Comparison of ENCODE assay signal across 24 cellular contexts in genomic region chr3:13634151-13634550, GRCh38.
DNase-seq lines count a peak whose midpoint lies in the region; ATAC-seq, FAIRE-seq and TF ChIP-seq lines count a peak whose summit lies in the region.
"Had no signal": no experiment of that assay in that cellular context is flagged by ENCODE, and none has a peak within 500 bp of the region (broad histone marks: within the 10 kb centered on the region; RNA-seq: fewer than 3 reads in every experiment).

No MANE protein-coding gene starts in this region.

- H2BK15ac ChIP-seq in H9 (ENCODE audit: low read depth, low read length) (no peak overlapping the region), H1 (ENCODE audit: low read length) (no peak overlapping the region), neuronal stem cell (ENCODE audit: low read length) (peak overlapping the region; percentile 40)

- TF ChIP-seq EP300 in H1 (IDR thresholded peaks at IDR 0.05; ENCODE audit: borderline replicate concordance in 1 of 2, low read depth in 2 of 2, low read length in 2 of 2) = no peak

- H4K91ac ChIP-seq in H9 (ENCODE audit: insufficient read length, low read depth, low read length) (no peak overlapping the region), H1 (replicated peaks; ENCODE audit: insufficient read length, low read length) (no peak overlapping the region), neuronal stem cell (ENCODE audit: low read depth, low read length, poor library complexity) (peak overlapping the region; percentile 34)

- no peak overlapping the region for H3T11ph ChIP-seq in H9 (ENCODE audit: low read length)

- no peaks in the 10 kb centered on the region for H3K23me2 ChIP-seq in H9 (ENCODE audit: insufficient read length, low read depth, low read length, poor library complexity, severe bottlenecking)
- H3K23me2 ChIP-seq in H1 (ENCODE audit: low read depth, low read length) = no peaks in the 10 kb centered on the region

- no peak for DNase-seq in H9
- no peak for DNase-seq in H1 (ENCODE audit: low read depth in 1 of 2, low spot score in 2 of 2)
- no peak for DNase-seq in neuronal stem cell (ENCODE audit: low spot score)
- no peak for DNase-seq in UCSD-AML1 (lab: John Stamatoyannopoulos, UW; ENCODE audit: unreplicated experiment)
- DNase-seq: 8988T; ACHN; BE2C; Caco-2; Calu3; CD4-positive, alpha-beta T cell; CD8-positive, alpha-beta T cell; DMS79 treated with DMSO at 0.1 percent for 48 hours; GF-D8 had no signal

- CTCF ChIA-PET in H1 (lab: Charles Lee; ENCODE audit: partially characterized antibody) = interaction anchor here (0.9 to 12.6 kb wide), 9 partner anchors 13 to 139 kb away, joined by 3 to 165 read pairs (median 4); no protein-coding TSS in a partner anchor

- ATAC-seq in GM19467 (IDR thresholded peaks at IDR 0.05; ENCODE audit: unreplicated experiment) (no peak), GM21786 (IDR thresholded peaks at IDR 0.05; ENCODE audit: unreplicated experiment) (no peak), HG03095 (IDR thresholded peaks at IDR 0.05; ENCODE audit: unreplicated experiment) (no peak)
- ATAC-seq: CD8-positive, alpha-beta T cell had no signal

- no peak for TF ChIP-seq POLR2A in H1 (IDR thresholded peaks at IDR 0.05; ENCODE audit: control extremely low read depth in 1 of 2, low read depth in 2 of 2, low read length in 2 of 2)

- no peak overlapping the region for H3K27ac Mint-ChIP-seq in H9
- H3K27ac Mint-ChIP-seq: CD4-positive, alpha-beta T cell; CD8-positive, alpha-beta T cell had no signal

- no peaks in the 10 kb centered on the region for H3K79me2 ChIP-seq in H9 (ENCODE audit: insufficient read depth, low read length)
- no peaks in the 10 kb centered on the region for H3K79me2 ChIP-seq in H1 (ENCODE audit: control insufficient read depth in 1 of 2, insufficient read depth in 2 of 2, low read length in 2 of 2)

- H2BK20ac ChIP-seq in H9 (ENCODE audit: low read depth, low read length, poor library complexity, severe bottlenecking) = no peak overlapping the region
- H2BK20ac ChIP-seq in H1 (ENCODE audit: low read length) = no peak overlapping the region

- H4K8ac ChIP-seq in H9 (replicated peaks; ENCODE audit: insufficient read length, low read depth, low read length) (no peak overlapping the region), H1 (ENCODE audit: extremely low read depth, insufficient read depth, low read length) (0 out of 2 replicates have a peak overlapping the region, but pooled peaks have one; percentile 35), neuronal stem cell (ENCODE audit: low read depth, low read length) (no peak overlapping the region)

- H3K23ac ChIP-seq in H9 (ENCODE audit: insufficient read length, low read depth, low read length) (no peak overlapping the region), H1 (ENCODE audit: insufficient read length) (no peak overlapping the region), neuronal stem cell (ENCODE audit: low read depth, low read length, poor library complexity) (no peak overlapping the region)

- H2BK12ac ChIP-seq in H9 (ENCODE audit: insufficient read length, low read depth, low read length) (no peak overlapping the region), H1 (ENCODE audit: low read depth, low read length) (no peak overlapping the region), neuronal stem cell (ENCODE audit: low read length) (no peak overlapping the region)

- H3K18ac ChIP-seq in H9 (ENCODE audit: insufficient read length, low read depth, low read length) (no peak overlapping the region), H1 (ENCODE audit: extremely low read depth, low read length) (no peak overlapping the region), neuronal stem cell (ENCODE audit: low read length) (peak overlapping the region; percentile 90)

- no peak for TF ChIP-seq RAD21 in H1 (IDR thresholded peaks at IDR 0.05 in 1 of 2, conservative IDR thresholded peaks at IDR 0.05 in 1 of 2; ENCODE audit: low read depth in 2 of 2, low read length in 2 of 2)

- no peaks in the 10 kb centered on the region; the same call in 1 of the 2 replicates for H3K27me3 Mint-ChIP-seq in H9 (ENCODE audit: low read depth)
- H3K27me3 Mint-ChIP-seq: CD4-positive, alpha-beta T cell had no signal

- H3K36me3 ChIP-seq in BLaER1 (no peaks in the 10 kb centered on the region), H1 (ENCODE audit: control insufficient read depth in 2 of 4, insufficient read depth in 4 of 4, low read length in 3 of 4) (no peaks in the 10 kb centered on the region), neuronal stem cell (replicated peaks in 1 of 2; ENCODE audit: control insufficient read depth in 2 of 2, insufficient read depth in 2 of 2, low read length in 2 of 2) (no peaks in the 10 kb centered on the region)
- H3K36me3 ChIP-seq: BE2C; BLaER1 treated with 17β-estradiol and CSF1 and Interleukin-3, amounts not matched to agents 10 nM and 100 nM had no signal

- no peak overlapping the region for H2AK5ac ChIP-seq in H9 (ENCODE audit: insufficient read length, low read length)
- no peak overlapping the region for H2AK5ac ChIP-seq in H1 (ENCODE audit: low read depth, low read length)
- H2AK5ac ChIP-seq in neuronal stem cell (ENCODE audit: low read depth, low read length) = no peak overlapping the region

- POLR2A ChIA-PET in H1 (lab: Charles Lee; ENCODE audit: partially characterized antibody) = no interaction called here

- H3K4me3 ChIP-seq in BLaER1 (no peak overlapping the region), H1 (ENCODE audit: extremely low read depth in 1 of 4, insufficient read depth in 2 of 4, low read depth in 3 of 4, low read length in 4 of 4) (no peak overlapping the region), neuronal stem cell (ENCODE audit: low read length in 2 of 2) (no peak overlapping the region)
- H3K4me3 ChIP-seq: BLaER1 treated with 17β-estradiol and CSF1 and Interleukin-3, amounts not matched to agents 10 nM and 100 nM had no signal

- H3K4me2 ChIP-seq in BLaER1 (0 out of 2 replicates have a peak overlapping the region, but pooled peaks have one; percentile 5), H9 (ENCODE audit: insufficient read depth, insufficient read length, low read length) (no peak overlapping the region), H1 (ENCODE audit: insufficient read depth in 1 of 2, low read depth in 2 of 2, low read length in 2 of 2) (no peak overlapping the region), neuronal stem cell (ENCODE audit: insufficient read depth, low read length, poor library complexity, severe bottlenecking) (no peak overlapping the region)

- TF ChIP-seq CTCF in H9 (conservative IDR thresholded peaks at IDR 0.05) = no peak
- no peak for TF ChIP-seq CTCF in H1 (IDR thresholded peaks at IDR 0.05; ENCODE audit: control extremely low read depth in 1 of 3, insufficient read depth in 1 of 3, low read depth in 1 of 3, low read length in 3 of 3)

- H3K27ac ChIP-seq in BLaER1 (no peak overlapping the region), H9 (ENCODE audit: insufficient read length, low read depth, low read length) (no peak overlapping the region), H1 (ENCODE audit: low read depth, low read length) (no peak overlapping the region), neuronal stem cell (replicated peaks; ENCODE audit: low read length) (no peak overlapping the region)
- H3K27ac ChIP-seq: BLaER1 treated with 17β-estradiol and CSF1 and Interleukin-3, amounts not matched to agents 10 nM and 100 nM; C4-2B had no signal

- no peaks in the 10 kb centered on the region for H3K4me1 Mint-ChIP-seq in H9

- H3K56ac ChIP-seq in H9 (ENCODE audit: insufficient read length, low read depth, low read length) (no peak overlapping the region), H1 (replicated peaks; ENCODE audit: insufficient read length, low read depth, low read length) (no peak overlapping the region)

- WGBS in H9 (ENCODE audit: extremely low coverage, insufficient read length, low lambda C conversion rate) = no CpG with 5 or more reads among the region's 18 CpGs
- 92% methylated on average over 18 of the region's 18 CpGs; no CpG with 5 or more reads in 1 of the 2 experiments for WGBS in H1 (ENCODE audit: extremely low coverage in 1 of 2, insufficient coverage in 1 of 2, insufficient read length in 1 of 2, insufficient replicate concordance in 2 of 2, low coverage in 1 of 2, low lambda C conversion rate in 2 of 2, missing lambda C conversion rate in 1 of 2), 2 experiments
- WGBS in neuronal stem cell (ENCODE audit: extremely low coverage in 2 of 2, insufficient read length in 2 of 2, insufficient replicate concordance in 1 of 2), 2 donors = no CpG with 5 or more reads among the region's 18 CpGs

- H3K9ac ChIP-seq in BLaER1 (no peak overlapping the region), H9 (ENCODE audit: extremely low read depth, insufficient read length, low read length) (no peak overlapping the region), H1 (replicated peaks in 1 of 4; ENCODE audit: extremely low read depth in 1 of 4, low read depth in 3 of 4, low read length in 3 of 4) (no peak overlapping the region), neuronal stem cell (ENCODE audit: low read depth, low read length, poor library complexity) (no peak overlapping the region)
- H3K9ac ChIP-seq: BLaER1 treated with 17β-estradiol and CSF1 and Interleukin-3, amounts not matched to agents 10 nM and 100 nM had no signal

- H3K79me1 ChIP-seq in H9 (ENCODE audit: insufficient read depth, low read depth, low read length, poor library complexity, severe bottlenecking) (no peaks in the 10 kb centered on the region), H1 (ENCODE audit: low read depth, low read length) (no peaks in the 10 kb centered on the region), neuronal stem cell (ENCODE audit: low read depth, low read length) (no peaks in the 10 kb centered on the region)

- no peak overlapping the region for H2BK120ac ChIP-seq in H9 (ENCODE audit: low read depth, low read length, poor library complexity, severe bottlenecking)
- no peak overlapping the region for H2BK120ac ChIP-seq in H1 (replicated peaks; ENCODE audit: low read depth, low read length)
- peak overlapping the region; percentile 77 for H2BK120ac ChIP-seq in neuronal stem cell (ENCODE audit: low read depth, low read length)

- H3K27me3 ChIP-seq in BLaER1 = no peaks in the 10 kb centered on the region
- no peaks in the 10 kb centered on the region for H3K27me3 ChIP-seq in H9 (ENCODE audit: insufficient read depth, low read length)
- no peaks in the 10 kb centered on the region for H3K27me3 ChIP-seq in H1 (replicated peaks in 1 of 4; ENCODE audit: control insufficient read depth in 3 of 4, extremely low read depth in 1 of 4, insufficient read depth in 3 of 4, low read length in 3 of 4)
- peaks cover 0 to 3% (median 0%) of the 10 kb centered on the region in 3 experiments for H3K27me3 ChIP-seq in neuronal stem cell (ENCODE audit: control insufficient read depth in 3 of 3, insufficient read depth in 3 of 3, low read depth in 1 of 3, low read length in 3 of 3)
- H3K27me3 ChIP-seq: BE2C; BLaER1 treated with 17β-estradiol and CSF1 and Interleukin-3, amounts not matched to agents 10 nM and 100 nM had no signal

- peaks cover 0 to 2% (median 0%) of the 10 kb centered on the region in 3 experiments; a peak in 2 of 7 replicates for H3K36me3 Mint-ChIP-seq in H9 (ENCODE audit: insufficient read depth in 1 of 3, low read depth in 3 of 3)

- no peaks in the 10 kb centered on the region for H4K20me1 ChIP-seq in BLaER1
- no peaks in the 10 kb centered on the region for H4K20me1 ChIP-seq in H9 (ENCODE audit: control insufficient read depth, insufficient read depth, insufficient read length)
- H4K20me1 ChIP-seq in H1 (replicated peaks in 1 of 2; ENCODE audit: control insufficient read depth in 1 of 2, insufficient read depth in 2 of 2, low read length in 2 of 2) = peaks cover 0 to 2% of the 10 kb centered on the region in 2 experiments
- H4K20me1 ChIP-seq: BLaER1 treated with 17β-estradiol and CSF1 and Interleukin-3, amounts not matched to agents 10 nM and 100 nM had no signal

- H3K4me1 ChIP-seq in BLaER1 (peaks cover 26% of the 10 kb centered on the region), H9 (ENCODE audit: insufficient read depth, low read length) (no peaks in the 10 kb centered on the region), H1 (replicated peaks in 1 of 4; ENCODE audit: control insufficient read depth in 3 of 4, insufficient read depth in 4 of 4, low read length in 3 of 4) (no peaks in the 10 kb centered on the region; a peak in 1 of 7 replicates), neuronal stem cell (ENCODE audit: control insufficient read depth in 2 of 2, insufficient read depth in 1 of 2, low read depth in 1 of 2, low read length in 2 of 2) (peaks cover 4 to 6% of the 10 kb centered on the region in 2 donors)
- H3K4me1 ChIP-seq: BE2C, Caco-2 had no signal

- H3K14ac ChIP-seq in H9 (ENCODE audit: insufficient read depth, low read length) = peak overlapping the region; percentile 7; the same call in 1 of the 2 replicates
- no peak overlapping the region for H3K14ac ChIP-seq in H1 (ENCODE audit: insufficient read length)
- no peak overlapping the region for H3K14ac ChIP-seq in neuronal stem cell (ENCODE audit: low read length)

- H3K4ac ChIP-seq in H9 (ENCODE audit: low read depth, low read length) (no peak overlapping the region), H1 (replicated peaks; ENCODE audit: insufficient read length, low read depth, low read length) (no peak overlapping the region), neuronal stem cell (ENCODE audit: low read length) (no peak overlapping the region)

- H3K9me3 Mint-ChIP-seq in H9 = no peaks in the 10 kb centered on the region
- H3K9me3 Mint-ChIP-seq: CD4-positive, alpha-beta T cell; CD8-positive, alpha-beta T cell had no signal

- H3K4me3 Mint-ChIP-seq in H9 = no peak overlapping the region
- H3K4me3 Mint-ChIP-seq: CD4-positive, alpha-beta T cell; CD8-positive, alpha-beta T cell had no signal

- no peak overlapping the region for H2BK5ac ChIP-seq in H9 (ENCODE audit: insufficient read length, low read length)
- no peak overlapping the region for H2BK5ac ChIP-seq in H1 (ENCODE audit: low read depth, low read length)
- H2BK5ac ChIP-seq in neuronal stem cell (ENCODE audit: low read length) = peak overlapping the region; percentile 55

- FAIRE-seq in H1 (lab: Jason Lieb, UNC) = no peak
- FAIRE-seq: A204.1, D721Med, G401.6, GM12891, GM19239 had no signal

- H2AFZ ChIP-seq in H9 (ENCODE audit: low read length) (no peak overlapping the region), H1 (ENCODE audit: low read length) (no peak overlapping the region), neuronal stem cell (ENCODE audit: low read length) (no peak overlapping the region)

- no peak overlapping the region for H4K5ac ChIP-seq in H9 (ENCODE audit: insufficient read length, low read depth, low read length)
- H4K5ac ChIP-seq in H1 (ENCODE audit: insufficient read length, low read depth, low read length) = no peak overlapping the region

- H3K9me3 ChIP-seq in BLaER1 = no peaks in the 10 kb centered on the region
- no peaks in the 10 kb centered on the region for H3K9me3 ChIP-seq in H9 (ENCODE audit: control insufficient read depth, low read depth, low read length)
- no peaks in the 10 kb centered on the region for H3K9me3 ChIP-seq in H1 (ENCODE audit: insufficient read depth in 2 of 2, low read depth in 1 of 2, low read length in 1 of 2)
- H3K9me3 ChIP-seq in neuronal stem cell (replicated peaks in 1 of 2; ENCODE audit: control insufficient read depth in 2 of 2, insufficient read depth in 1 of 2, low read depth in 1 of 2, low read length in 2 of 2) = no peaks in the 10 kb centered on the region
- H3K9me3 ChIP-seq: BE2C; BLaER1 treated with 17β-estradiol and CSF1 and Interleukin-3, amounts not matched to agents 10 nM and 100 nM; Caco-2 had no signal
